Comparison of ENCODE assay signal across 8 cellular contexts in genomic region chr1:235866913-235867850, GRCh38. TPM values are rescaled to one million over a fixed set of nuclear protein-coding genes. Genes with fewer than 3 reads are reported as not detected.
A peak's percentile ranks its signal among the peaks of the same experiment; 100 is the strongest.
DNase-seq lines count a peak whose midpoint lies in the region; ATAC-seq and TF ChIP-seq lines count a peak whose summit lies in the region.

No MANE protein-coding gene starts in this region.

- DNase-seq in AML-193 (lab: John Stamatoyannopoulos, UW) (peak; percentile 86 to 88), NCI-H460 (ENCODE audit: extremely low read depth, low read depth) (peak; percentile 96), cerebellum (ENCODE audit: low spot score) (peak; percentile 99), kidney glomerular epithelial cell (lab: John Stamatoyannopoulos, UW) (peak; percentile 80)
- DNase-seq in activated CD4-positive, alpha-beta T cell treated with anti-CD3 and anti-CD28 coated beads for 1 hour: peak; percentile 97
- DNase-seq in stimulated activated CD4-positive, alpha-beta T cell treated with anti-CD3 and anti-CD28 coated beads, Interleukin-15, amount 100 ng/mL, for 48 hours (ENCODE audit: low read depth in 2 of 2): peak; percentile 95 to 96

- peak; percentile 87 for TF ChIP-seq POLR2A in GM19099 (IDR thresholded peaks at IDR 0.05; ENCODE audit: extremely low read depth, insufficient read length, low read depth)

- ATAC-seq in HG03378 (IDR thresholded peaks at IDR 0.05; ENCODE audit: unreplicated experiment): peak; percentile 45

RNA-seq across cellular contexts. Expression of gene LYST, which starts 0.5 kb away (rescaled TPM):
- total RNA-seq in NCI-H460 (2014; rRNA removed; shearing (Covaris generic)): 4.2 and 8.7 TPM in 2 replicates
- 2.1 and 2.5 TPM in 2 replicates for polyA plus RNA-seq in NCI-H460 (2014; cell fraction: nucleus; rRNA removed)
- total RNA-seq in cerebellum: 82.8 TPM

Comparison
In these comparisons a context has a peak if more than half of its experiments do, and no peak if none do; other contexts are left out.
1. Peak in every context shown above with its lines: DNase-seq and ATAC-seq.